Comparison of ENCODE assay signal across 27 cellular contexts in the genomic region with DNA sequence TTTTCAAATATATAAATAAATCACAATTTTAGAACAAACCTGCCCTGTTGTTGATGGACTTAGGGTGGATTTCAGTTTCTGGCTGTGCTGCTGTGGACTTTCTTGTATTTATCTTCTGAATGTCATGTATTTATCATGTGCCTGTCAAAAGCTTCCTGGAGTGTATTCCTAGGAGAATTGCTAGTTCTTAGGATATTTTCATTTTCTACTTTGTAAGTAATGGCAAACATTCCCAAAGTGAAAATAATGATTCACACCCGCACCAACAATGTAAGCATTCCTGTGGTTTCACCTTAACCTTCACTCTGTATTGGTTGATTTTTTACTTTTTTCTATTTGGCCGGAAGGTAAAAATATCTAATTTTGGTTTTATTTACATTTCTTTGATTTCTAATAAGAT.
DNase-seq lines count a peak whose midpoint lies in the region; FAIRE-seq and TF ChIP-seq lines count a peak whose summit lies in the region.
"Had no signal": no experiment of that assay in that cellular context is flagged by ENCODE, and none has a peak within 500 bp of the region (broad histone marks: within the 10 kb centered on the region; RNA-seq: fewer than 3 reads in every experiment).

No MANE protein-coding gene starts in this region.

- no peak for TF ChIP-seq CTCF in RWPE1 (conservative IDR thresholded peaks at IDR 0.05; ENCODE audit: low read depth)

- FAIRE-seq in endometrium (lab: Jason Lieb, UNC) = peak; percentile 99
- FAIRE-seq: GM12878 had no signal

- no peak overlapping the region for H3K27ac ChIP-seq in RWPE1
- H3K27ac ChIP-seq: dorsolateral prefrontal cortex, left lung, testis had no signal

- CTCF ChIA-PET in RWPE1 (lab: Yijun Ruan, JAX) = no interaction called here

- peak; percentile 17 for DNase-seq in EL
- peak; percentile 71 for DNase-seq in RWPE1 (ENCODE audit: low spot score)
- DNase-seq in non-pigmented ciliary epithelial cell (ENCODE audit: low read depth) = peak; percentile 5
- no peak for DNase-seq in stimulated activated CD4-positive, alpha-beta T cell treated with anti-CD3 and anti-CD28 coated beads, Interleukin-4, amount 100 ng/mL, for 4 hours
- DNase-seq in DMS 273 treated with DMSO at 0.1 percent for 48 hours (lab: John Stamatoyannopoulos, UW) = no peak
- DNase-seq in NCI-H510A (lab: John Stamatoyannopoulos, UW) = no peak
- DNase-seq in iPS-NIHi11 (ENCODE audit: low spot score) = no peak
- DNase-seq: activated effector memory CD4-positive, alpha-beta T cell treated with anti-CD3 and anti-CD28 coated beads, Interleukin-2, amount 50 U/mL, for 16 hours; activated T-cell treated with anti-CD3 and anti-CD28 coated beads, Interleukin-2, amount 50 U/mL, for 24 hours; CD4-positive, alpha-beta T cell; dorsolateral prefrontal cortex; hypothalamus; immature natural killer cell; left lung; NCI-H1105 treated with DMSO at 0.1 percent for 48 hours; NCI-H1930; NCI-H2171 treated with DMSO at 0.1 percent for 48 hours; NCI-H524; NK-92 treated with Interleukin-12 subunit alpha and Interleukin-12 subunit beta, amount 100 ng/mL, for 24 hours; right cardiac atrium; SHP77 treated with DMSO at 0.1 percent for 48 hours; stimulated activated CD4-positive, alpha-beta T cell treated with anti-CD3 and anti-CD28 coated beads, Interleukin-1b, Interleukin-23, amount 100 ng/mL, for 48 hours; stimulated activated CD8-positive, alpha-beta memory T cell treated with anti-CD3 and anti-CD28 coated beads, Interleukin-4, amount 100 ng/mL, for 48 hours; T-helper 2 cell; testis had no signal

- POLR2A ChIA-PET in RWPE1 (lab: Yijun Ruan, JAX; ENCODE audit: low non-redundant PET) = no interaction called here

Comparison
In these comparisons a context has a peak if more than half of its experiments do, and no peak if none do; other contexts are left out.
1. DNase-seq: peak in EL (single experiment), RWPE1 (single experiment) and non-pigmented ciliary epithelial cell (single experiment); none in stimulated activated CD4-positive, alpha-beta T cell treated with anti-CD3 and anti-CD28 coated beads, Interleukin-4, amount 100 ng/mL, for 4 hours (0 of 2), DMS 273 treated with DMSO at 0.1 percent for 48 hours (single experiment), NCI-H510A (single experiment) and iPS-NIHi11 (single experiment).